ENCODE assay signal across 1 cellular context in genomic region chr3:50189989-50190388, GRCh38.
TF ChIP-seq lines count a peak whose summit lies in the region.

No MANE protein-coding gene starts in this region.

TF ChIP-seq in endothelial cell of umbilical vein, 7 proteins besides CTCF, POLR2A, EP300 and RAD21 (continued from another document):
- no peak for TF ChIP-seq MYC (IDR thresholded peaks at IDR 0.05; ENCODE audit: low read depth, low read length)
